1 cellular context compared by ENCODE assay signal in genomic region chr19:46990998-46991676, GRCh38.
TF ChIP-seq lines count a peak whose summit lies in the region.

No MANE protein-coding gene starts in this region.

TF ChIP-seq in HepG2, 621 proteins besides CTCF, POLR2A, EP300 and RAD21 (continued from another document and continues in another):
- no peak for TF ChIP-seq HMGXB3 (CRISPR knock-in tag; IDR thresholded peaks at IDR 0.05; ENCODE audit: borderline replicate concordance)
- TF ChIP-seq SMAD1 (CRISPR knock-in tag; IDR thresholded peaks at IDR 0.05; ENCODE audit: borderline replicate concordance, low read depth): no peak
- 0 out of 2 replicates have a peak, but pooled peaks have one; percentile 18 for TF ChIP-seq IRF2 (CRISPR knock-in tag; IDR thresholded peaks at IDR 0.05)
- peak; percentile 49; the same call in 1 of the 2 replicates for TF ChIP-seq TGIF2 (CRISPR knock-in tag; IDR thresholded peaks at IDR 0.05)
- no peak for TF ChIP-seq ZNF672 (CRISPR knock-in tag; IDR thresholded peaks at IDR 0.05)
- peak; percentile 30 for TF ChIP-seq TBL1XR1 (IDR thresholded peaks at IDR 0.05; ENCODE audit: borderline replicate concordance, low read length, partially characterized antibody)
- TF ChIP-seq ZNF230 (CRISPR knock-in tag; IDR thresholded peaks at IDR 0.05): no peak
- TF ChIP-seq ATF7 (IDR thresholded peaks at IDR 0.05): no peak
- TF ChIP-seq ATF7 (CRISPR knock-in tag; IDR thresholded peaks at IDR 0.05): no peak
- TF ChIP-seq STAT6 (CRISPR knock-in tag; IDR thresholded peaks at IDR 0.05; ENCODE audit: borderline replicate concordance): no peak
- no peak for TF ChIP-seq ZFP90 (CRISPR knock-in tag; IDR thresholded peaks at IDR 0.05; ENCODE audit: borderline replicate concordance)
- no peak for TF ChIP-seq SATB2 (CRISPR knock-in tag; IDR thresholded peaks at IDR 0.05)
- no peak for TF ChIP-seq RBM22 (optimal IDR thresholded peaks at IDR 0.05; ENCODE audit: low read length)
- TF ChIP-seq ARID3A (IDR thresholded peaks at IDR 0.05; ENCODE audit: low read depth, low read length): 0 out of 2 replicates have a peak, but pooled peaks have one; percentile 21
- no peak for TF ChIP-seq ZNF460 (CRISPR knock-in tag; IDR thresholded peaks at IDR 0.05; ENCODE audit: borderline replicate concordance)
- TF ChIP-seq NFE2L1 (CRISPR knock-in tag; IDR thresholded peaks at IDR 0.05; ENCODE audit: borderline replicate concordance): no peak
- no peak for TF ChIP-seq FOSL1 (CRISPR knock-in tag; IDR thresholded peaks at IDR 0.05; ENCODE audit: borderline replicate concordance)
- no peak for TF ChIP-seq STAT5B (CRISPR knock-in tag; IDR thresholded peaks at IDR 0.05)
- TF ChIP-seq ZNF607 (CRISPR knock-in tag; IDR thresholded peaks at IDR 0.05; ENCODE audit: borderline replicate concordance): no peak
- TF ChIP-seq GTF2F1 (IDR thresholded peaks at IDR 0.05; ENCODE audit: low read length): no peak
- TF ChIP-seq GATA4 (IDR thresholded peaks at IDR 0.05; ENCODE audit: borderline replicate concordance, low read depth): no peak
- TF ChIP-seq ZNF776 (CRISPR knock-in tag; IDR thresholded peaks at IDR 0.05): no peak
- no peak for TF ChIP-seq SMARCC2 (IDR thresholded peaks at IDR 0.05)
- TF ChIP-seq NFYC (CRISPR knock-in tag; IDR thresholded peaks at IDR 0.05): no peak
- TF ChIP-seq MAFF (IDR thresholded peaks at IDR 0.05; ENCODE audit: low read depth, low read length): peak; percentile 100
- no peak for TF ChIP-seq ZNF143 (CRISPR knock-in tag; IDR thresholded peaks at IDR 0.05)
- TF ChIP-seq HIC2 (CRISPR knock-in tag; IDR thresholded peaks at IDR 0.05; ENCODE audit: low read depth): no peak
- 0 out of 2 replicates have a peak, but pooled peaks have one; percentile 38 for TF ChIP-seq ZNF274 (CRISPR knock-in tag; IDR thresholded peaks at IDR 0.05)
- no peak for TF ChIP-seq SP2 (CRISPR knock-in tag; IDR thresholded peaks at IDR 0.05)
- no peak for TF ChIP-seq ZNF597 (CRISPR knock-in tag; IDR thresholded peaks at IDR 0.05)
- no peak for TF ChIP-seq SAFB2 (CRISPR knock-in tag; IDR thresholded peaks at IDR 0.05; ENCODE audit: borderline replicate concordance, low read depth)
- TF ChIP-seq MAFK (conservative IDR thresholded peaks at IDR 0.05 in 1 of 2, IDR thresholded peaks at IDR 0.05 in 1 of 2; ENCODE audit: low read length in 2 of 2): peak; percentile 100
- peak; percentile 89; the same call in 1 of the 2 replicates for TF ChIP-seq ZSCAN29 (CRISPR knock-in tag; conservative IDR thresholded peaks at IDR 0.05)
- TF ChIP-seq SNAPC5 (CRISPR knock-in tag; IDR thresholded peaks at IDR 0.05; ENCODE audit: borderline replicate concordance): no peak
- TF ChIP-seq HDAC1 (CRISPR knock-in tag; IDR thresholded peaks at IDR 0.05): no peak
- no peak; the same call in 1 of the 2 replicates for TF ChIP-seq PHF21A (CRISPR knock-in tag; IDR thresholded peaks at IDR 0.05)
- TF ChIP-seq ZEB1 (IDR thresholded peaks at IDR 0.05; ENCODE audit: insufficient replicate concordance, low read depth): no peak
- TF ChIP-seq RARG (CRISPR knock-in tag; IDR thresholded peaks at IDR 0.05; ENCODE audit: low read depth): no peak
- no peak for TF ChIP-seq PHF8 (CRISPR knock-in tag; IDR thresholded peaks at IDR 0.05)
- TF ChIP-seq CBX1 (IDR thresholded peaks at IDR 0.05; ENCODE audit: low read depth): no peak
- no peak for TF ChIP-seq ZNF296 (CRISPR knock-in tag; conservative IDR thresholded peaks at IDR 0.05)
- TF ChIP-seq RFX5 (IDR thresholded peaks at IDR 0.05; ENCODE audit: low read depth, low read length): peak; percentile 78; the same call in 1 of the 2 replicates
- no peak for TF ChIP-seq SP4 (CRISPR knock-in tag; IDR thresholded peaks at IDR 0.05)
- TF ChIP-seq MAFG (CRISPR knock-in tag; IDR thresholded peaks at IDR 0.05): peak; percentile 97
- TF ChIP-seq ZNF124 (CRISPR knock-in tag; IDR thresholded peaks at IDR 0.05): no peak
- no peak for TF ChIP-seq ZNF496 (CRISPR knock-in tag; IDR thresholded peaks at IDR 0.05; ENCODE audit: insufficient replicate concordance)
- no peak for TF ChIP-seq ZNF639 (CRISPR knock-in tag; conservative IDR thresholded peaks at IDR 0.05)
- 0 out of 2 replicates have a peak, but pooled peaks have one; percentile 37 for TF ChIP-seq MIER3 (CRISPR knock-in tag; IDR thresholded peaks at IDR 0.05; ENCODE audit: borderline replicate concordance)
- TF ChIP-seq NCOA2 (CRISPR knock-in tag; IDR thresholded peaks at IDR 0.05): no peak
- peak; percentile 23; the same call in 1 of the 2 replicates for TF ChIP-seq MED1 (CRISPR knock-in tag; IDR thresholded peaks at IDR 0.05)
- TF ChIP-seq CSRNP1 (CRISPR knock-in tag; IDR thresholded peaks at IDR 0.05): no peak
- TF ChIP-seq NR2F2 (IDR thresholded peaks at IDR 0.05; ENCODE audit: borderline replicate concordance, low read depth): no peak
- TF ChIP-seq HMGXB4 (CRISPR knock-in tag; IDR thresholded peaks at IDR 0.05; ENCODE audit: borderline replicate concordance in 1 of 2, low read depth in 1 of 2): peak in 1 of 2 experiments; percentile 70; a peak in 1 of 4 replicates
